Comparison of ENCODE assay signal across 1 cellular context in the genomic region with DNA sequence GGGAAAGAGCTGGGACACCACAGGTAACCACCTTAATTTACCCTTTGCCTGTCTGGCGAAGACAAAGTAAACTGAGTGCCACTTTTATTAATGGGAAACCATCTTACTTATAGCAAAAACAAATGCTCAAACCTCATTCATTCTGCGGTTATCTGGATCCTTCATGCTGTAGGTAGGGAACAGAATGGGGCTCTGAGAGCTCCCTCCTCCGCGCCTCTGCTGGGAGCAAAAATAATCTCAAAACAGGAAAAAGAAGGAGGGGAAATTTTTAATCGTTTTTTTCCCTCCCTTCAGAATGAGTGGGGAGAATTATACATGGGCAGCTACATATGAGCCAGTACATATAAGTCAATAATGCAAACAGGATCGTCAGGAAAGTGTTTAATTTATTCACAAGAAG.
TF ChIP-seq lines count a peak whose summit lies in the region.

No MANE protein-coding gene starts in this region.

TF ChIP-seq in GM12878, 131 proteins besides CTCF, POLR2A, EP300 and RAD21:
- TF ChIP-seq CREM (IDR thresholded peaks at IDR 0.05; ENCODE audit: low read depth), result no peak
- no peak for TF ChIP-seq YY1 (IDR thresholded peaks at IDR 0.05; ENCODE audit: low read depth, low read length)
- TF ChIP-seq, protein P1, sequence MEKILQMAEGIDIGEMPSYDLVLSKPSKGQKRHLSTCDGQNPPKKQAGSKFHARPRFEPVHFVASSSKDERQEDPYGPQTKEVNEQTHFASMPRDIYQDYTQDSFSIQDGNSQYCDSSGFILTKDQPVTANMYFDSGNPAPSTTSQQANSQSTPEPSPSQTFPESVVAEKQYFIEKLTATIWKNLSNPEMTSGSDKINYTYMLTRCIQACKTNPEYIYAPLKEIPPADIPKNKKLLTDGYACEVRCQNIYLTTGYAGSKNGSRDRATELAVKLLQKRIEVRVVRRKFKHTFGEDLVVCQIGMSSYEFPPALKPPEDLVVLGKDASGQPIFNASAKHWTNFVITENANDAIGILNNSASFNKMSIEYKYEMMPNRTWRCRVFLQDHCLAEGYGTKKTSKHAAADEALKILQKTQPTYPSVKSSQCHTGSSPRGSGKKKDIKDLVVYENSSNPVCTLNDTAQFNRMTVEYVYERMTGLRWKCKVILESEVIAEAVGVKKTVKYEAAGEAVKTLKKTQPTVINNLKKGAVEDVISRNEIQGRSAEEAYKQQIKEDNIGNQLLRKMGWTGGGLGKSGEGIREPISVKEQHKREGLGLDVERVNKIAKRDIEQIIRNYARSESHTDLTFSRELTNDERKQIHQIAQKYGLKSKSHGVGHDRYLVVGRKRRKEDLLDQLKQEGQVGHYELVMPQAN (conservative IDR thresholded peaks at IDR 0.05), result no peak
- no peak for TF ChIP-seq NBN (IDR thresholded peaks at IDR 0.05)
- no peak for TF ChIP-seq HDAC6 (IDR thresholded peaks at IDR 0.05; ENCODE audit: unreplicated experiment)
- no peak for TF ChIP-seq MYC (IDR thresholded peaks at IDR 0.05; ENCODE audit: insufficient read depth, insufficient read length, insufficient replicate concordance, low read length, severe bottlenecking)
- TF ChIP-seq MXI1 (IDR thresholded peaks at IDR 0.05; ENCODE audit: low read depth, low read length), result no peak
- TF ChIP-seq BACH1 (IDR thresholded peaks at IDR 0.05; ENCODE audit: borderline replicate concordance), result no peak
- TF ChIP-seq ZBTB33 (IDR thresholded peaks at IDR 0.05), result no peak
- no peak for TF ChIP-seq SMC3 (IDR thresholded peaks at IDR 0.05; ENCODE audit: borderline replicate concordance, low read length)
- TF ChIP-seq FOXK2 (IDR thresholded peaks at IDR 0.05), result no peak
- no peak for TF ChIP-seq CREB1 (IDR thresholded peaks at IDR 0.05; ENCODE audit: low read depth)
- no peak for TF ChIP-seq SUPT20H (IDR thresholded peaks at IDR 0.05; ENCODE audit: borderline replicate concordance, control insufficient read depth, low read depth, low read length)
- TF ChIP-seq, protein P2, sequence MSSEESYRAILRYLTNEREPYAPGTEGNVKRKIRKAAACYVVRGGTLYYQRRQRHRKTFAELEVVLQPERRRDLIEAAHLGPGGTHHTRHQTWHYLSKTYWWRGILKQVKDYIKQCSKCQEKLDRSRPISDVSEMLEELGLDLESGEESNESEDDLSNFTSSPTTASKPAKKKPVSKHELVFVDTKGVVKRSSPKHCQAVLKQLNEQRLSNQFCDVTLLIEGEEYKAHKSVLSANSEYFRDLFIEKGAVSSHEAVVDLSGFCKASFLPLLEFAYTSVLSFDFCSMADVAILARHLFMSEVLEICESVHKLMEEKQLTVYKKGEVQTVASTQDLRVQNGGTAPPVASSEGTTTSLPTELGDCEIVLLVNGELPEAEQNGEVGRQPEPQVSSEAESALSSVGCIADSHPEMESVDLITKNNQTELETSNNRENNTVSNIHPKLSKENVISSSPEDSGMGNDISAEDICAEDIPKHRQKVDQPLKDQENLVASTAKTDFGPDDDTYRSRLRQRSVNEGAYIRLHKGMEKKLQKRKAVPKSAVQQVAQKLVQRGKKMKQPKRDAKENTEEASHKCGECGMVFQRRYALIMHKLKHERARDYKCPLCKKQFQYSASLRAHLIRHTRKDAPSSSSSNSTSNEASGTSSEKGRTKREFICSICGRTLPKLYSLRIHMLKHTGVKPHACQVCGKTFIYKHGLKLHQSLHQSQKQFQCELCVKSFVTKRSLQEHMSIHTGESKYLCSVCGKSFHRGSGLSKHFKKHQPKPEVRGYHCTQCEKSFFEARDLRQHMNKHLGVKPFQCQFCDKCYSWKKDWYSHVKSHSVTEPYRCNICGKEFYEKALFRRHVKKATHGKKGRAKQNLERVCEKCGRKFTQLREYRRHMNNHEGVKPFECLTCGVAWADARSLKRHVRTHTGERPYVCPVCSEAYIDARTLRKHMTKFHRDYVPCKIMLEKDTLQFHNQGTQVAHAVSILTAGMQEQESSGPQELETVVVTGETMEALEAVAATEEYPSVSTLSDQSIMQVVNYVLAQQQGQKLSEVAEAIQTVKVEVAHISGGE (CRISPR knock-in tag; IDR thresholded peaks at IDR 0.05), result no peak
- no peak for TF ChIP-seq CHD1 (IDR thresholded peaks at IDR 0.05; ENCODE audit: low read depth, low read length)
- no peak for TF ChIP-seq DPF2 (IDR thresholded peaks at IDR 0.05)
- TF ChIP-seq TCF12 (IDR thresholded peaks at IDR 0.05; ENCODE audit: low read depth, low read length), result no peak
- TF ChIP-seq, protein P3, sequence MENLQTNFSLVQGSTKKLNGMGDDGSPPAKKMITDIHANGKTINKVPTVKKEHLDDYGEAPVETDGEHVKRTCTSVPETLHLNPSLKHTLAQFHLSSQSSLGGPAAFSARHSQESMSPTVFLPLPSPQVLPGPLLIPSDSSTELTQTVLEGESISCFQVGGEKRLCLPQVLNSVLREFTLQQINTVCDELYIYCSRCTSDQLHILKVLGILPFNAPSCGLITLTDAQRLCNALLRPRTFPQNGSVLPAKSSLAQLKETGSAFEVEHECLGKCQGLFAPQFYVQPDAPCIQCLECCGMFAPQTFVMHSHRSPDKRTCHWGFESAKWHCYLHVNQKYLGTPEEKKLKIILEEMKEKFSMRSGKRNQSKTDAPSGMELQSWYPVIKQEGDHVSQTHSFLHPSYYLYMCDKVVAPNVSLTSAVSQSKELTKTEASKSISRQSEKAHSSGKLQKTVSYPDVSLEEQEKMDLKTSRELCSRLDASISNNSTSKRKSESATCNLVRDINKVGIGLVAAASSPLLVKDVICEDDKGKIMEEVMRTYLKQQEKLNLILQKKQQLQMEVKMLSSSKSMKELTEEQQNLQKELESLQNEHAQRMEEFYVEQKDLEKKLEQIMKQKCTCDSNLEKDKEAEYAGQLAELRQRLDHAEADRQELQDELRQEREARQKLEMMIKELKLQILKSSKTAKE (IDR thresholded peaks at IDR 0.05; ENCODE audit: low read depth, poor library complexity, severe bottlenecking), result no peak
